In the genomic region with DNA sequence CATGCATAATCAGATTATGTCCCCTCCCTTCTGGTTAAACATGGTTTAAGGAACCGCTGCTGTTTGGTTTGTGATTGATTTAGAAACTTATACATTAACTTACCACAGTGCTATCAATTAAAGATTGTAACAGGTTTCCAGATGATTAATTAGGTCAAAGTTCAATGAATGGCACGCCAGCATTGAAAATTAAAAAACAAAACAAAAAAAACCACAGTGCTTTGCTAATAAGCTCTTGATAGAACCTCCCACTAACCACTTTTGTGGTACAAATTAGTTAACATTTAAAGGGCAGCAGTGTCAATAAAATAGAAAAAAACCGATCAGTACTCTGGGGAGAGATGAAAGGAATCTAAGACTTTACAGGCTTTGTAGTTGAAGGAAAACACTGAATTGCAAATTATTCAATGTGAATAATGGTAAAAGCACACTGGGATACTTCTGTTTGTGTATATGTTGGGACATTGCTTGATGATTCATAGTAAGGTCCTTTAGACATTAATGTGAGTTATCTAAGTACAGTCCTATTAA, we compare ENCODE assay signal across 11 cellular contexts. TPM values are rescaled to one million over a fixed set of nuclear protein-coding genes. Genes with fewer than 3 reads are reported as not detected.
DNase-seq lines count a peak whose midpoint lies in the region; ATAC-seq and TF ChIP-seq lines count a peak whose summit lies in the region.
"Had no signal": no experiment of that assay in that cellular context is flagged by ENCODE, and none has a peak within 500 bp of the region (broad histone marks: within the 10 kb centered on the region; RNA-seq: fewer than 3 reads in every experiment).

No MANE protein-coding gene starts in this region.

- H3K4me1 ChIP-seq in osteoblast (ENCODE audit: insufficient read depth, low read length) (peaks cover 29% of the 10 kb centered on the region), trophoblast cell (ENCODE audit: control insufficient read depth in 1 of 2, insufficient read depth in 2 of 2, low read length in 2 of 2) (no peaks in the 10 kb centered on the region)

- peaks cover 12% of the 10 kb centered on the region for H3K4me1 Mint-ChIP-seq in T-helper 17 cell

- H4K20me1 ChIP-seq in osteoblast (ENCODE audit: insufficient read depth, low read length) = no peaks in the 10 kb centered on the region

- WGBS in trophoblast cell (ENCODE audit: extremely low coverage, insufficient coverage, insufficient read length) = no CpG with 5 or more reads among the region's 3 CpGs

- no peaks in the 10 kb centered on the region for H3K79me1 ChIP-seq in trophoblast cell (ENCODE audit: low read length)

- no peak overlapping the region for H4K91ac ChIP-seq in trophoblast cell (ENCODE audit: low read depth, low read length)

- H4K12ac ChIP-seq in trophoblast cell (ENCODE audit: low read depth, low read length) = no peak overlapping the region

- H3K9ac ChIP-seq in trophoblast cell (ENCODE audit: low read length) = no peak overlapping the region

- H3K14ac ChIP-seq in trophoblast cell (ENCODE audit: low read length) = no peak overlapping the region

- H3K9me3 ChIP-seq in T-helper 17 cell (ENCODE audit: control insufficient read depth, low read length, poor library complexity, severe bottlenecking) (no peaks in the 10 kb centered on the region), osteoblast (ENCODE audit: low read depth, low read length) (no peaks in the 10 kb centered on the region), trophoblast cell (ENCODE audit: insufficient read depth, low read depth, low read length) (no peaks in the 10 kb centered on the region)

- peak overlapping the region; percentile 47 for H3K4me2 ChIP-seq in osteoblast (ENCODE audit: insufficient read depth, low read length)
- H3K4me2 ChIP-seq in trophoblast cell (ENCODE audit: low read length) = no peak overlapping the region

- no peaks in the 10 kb centered on the region for H3K27me3 Mint-ChIP-seq in T-helper 17 cell
- H3K27me3 Mint-ChIP-seq: activated CD4-positive, alpha-beta memory T cell treated with anti-CD3 and anti-CD28 coated beads for 36 hours; brain had no signal

- ATAC-seq in GM18868 (IDR thresholded peaks at IDR 0.05; ENCODE audit: unreplicated experiment) (peak; percentile 66), HG02759 (IDR thresholded peaks at IDR 0.05; ENCODE audit: unreplicated experiment) (peak; percentile 65), T-helper 17 cell (peak; percentile 21)

- H2BK12ac ChIP-seq in trophoblast cell (ENCODE audit: low read length) = no peak overlapping the region

- DNase-seq in T-helper 17 cell (no peak), osteoblast (ENCODE audit: insufficient read length, low spot score, missing footprints) (peak; percentile 45), NCI-H2227 (lab: John Stamatoyannopoulos, UW; ENCODE audit: unreplicated experiment) (no peak), trophoblast cell (no peak), RKO (ENCODE audit: low spot score) (no peak)
- no peak for DNase-seq in activated CD4-positive, alpha-beta T cell treated with anti-CD3 and anti-CD28 coated beads for 1 hour
- DNase-seq: activated CD4-positive, alpha-beta memory T cell treated with anti-CD3 and anti-CD28 coated beads for 36 hours; NCI-H2029 had no signal

- H3K23ac ChIP-seq in trophoblast cell (ENCODE audit: low read length) = no peak overlapping the region

- H3K36me3 ChIP-seq in osteoblast (ENCODE audit: insufficient read depth, low read length) (peaks cover 12% of the 10 kb centered on the region), trophoblast cell (ENCODE audit: control insufficient read depth in 1 of 2, insufficient read depth in 2 of 2, low read length in 2 of 2) (peaks cover 0 to 3% of the 10 kb centered on the region in 2 experiments)

- H3K27ac Mint-ChIP-seq in T-helper 17 cell = peak overlapping the region; percentile 19
- H3K27ac Mint-ChIP-seq: activated CD4-positive, alpha-beta memory T cell treated with anti-CD3 and anti-CD28 coated beads for 36 hours had no signal

- no peaks in the 10 kb centered on the region for H3K36me3 Mint-ChIP-seq in T-helper 17 cell (ENCODE audit: low read depth)

- no peak overlapping the region for H4K8ac ChIP-seq in trophoblast cell (ENCODE audit: low read depth, low read length)

- no peak overlapping the region for H2BK120ac ChIP-seq in trophoblast cell (ENCODE audit: insufficient read depth, low read length, poor library complexity)

- H3K27ac ChIP-seq in osteoblast (ENCODE audit: low read depth, low read length) = peak overlapping the region; percentile 48
- H3K27ac ChIP-seq in trophoblast cell (ENCODE audit: low read depth, low read length) = no peak overlapping the region

- H3K4me3 ChIP-seq in osteoblast (ENCODE audit: insufficient read depth, low read length) = no peak overlapping the region
- H3K4me3 ChIP-seq in trophoblast cell (ENCODE audit: low read depth, low read length) = no peak overlapping the region

- H2BK5ac ChIP-seq in trophoblast cell (ENCODE audit: low read depth, low read length, poor library complexity) = no peak overlapping the region

- no peak for TF ChIP-seq CTCF in osteoblast (IDR thresholded peaks at IDR 0.05; ENCODE audit: extremely low read depth, low read depth, low read length)

- H3K18ac ChIP-seq in trophoblast cell (ENCODE audit: low read length) = no peak overlapping the region

- H3K79me2 ChIP-seq in osteoblast (ENCODE audit: insufficient read depth, low read length) (peaks cover 5% of the 10 kb centered on the region), trophoblast cell (ENCODE audit: control insufficient read depth, insufficient read depth, low read length, poor library complexity) (no peaks in the 10 kb centered on the region)

- no peak overlapping the region for H3K4ac ChIP-seq in trophoblast cell (ENCODE audit: low read depth, low read length)

- H3K27me3 ChIP-seq in osteoblast (ENCODE audit: insufficient read depth, low read length) = no peaks in the 10 kb centered on the region
- no peaks in the 10 kb centered on the region for H3K27me3 ChIP-seq in trophoblast cell (ENCODE audit: insufficient read depth, low read length)

- no peak overlapping the region for H2AK5ac ChIP-seq in trophoblast cell (ENCODE audit: low read length)

- H3K4me3 Mint-ChIP-seq in T-helper 17 cell = no peak overlapping the region
- H3K4me3 Mint-ChIP-seq: activated CD4-positive, alpha-beta memory T cell treated with anti-CD3 and anti-CD28 coated beads for 36 hours had no signal

- H2AFZ ChIP-seq in osteoblast (ENCODE audit: low read length) (no peak overlapping the region), trophoblast cell (ENCODE audit: insufficient read depth, low read length, poor library complexity) (no peak overlapping the region)

RNA-seq across cellular contexts. Expression of gene C3orf38, which starts 7.6 kb away (rescaled TPM):
- total RNA-seq in T-helper 17 cell (10 to 100 TPM; 27.8 to 44.2 TPM), osteoblast (33.6 and 35.5 TPM in 2 replicates)
- 16.9 and 17.2 TPM in 2 replicates for polyA plus RNA-seq in trophoblast cell (2013)
